ENCODE assay signal across 1 cellular context in genomic region chr14:75150150-75150549, GRCh38.
TF ChIP-seq lines count a peak whose summit lies in the region.

No MANE protein-coding gene starts in this region.

TF ChIP-seq in GM23338, 12 proteins besides CTCF, POLR2A, EP300 and RAD21:
- no peak for TF ChIP-seq NANOG (IDR thresholded peaks at IDR 0.05; ENCODE audit: borderline replicate concordance)
- no peak for TF ChIP-seq STAT1 (IDR thresholded peaks at IDR 0.05; ENCODE audit: unreplicated experiment)
- TF ChIP-seq POLR2AphosphoS5 (IDR thresholded peaks at IDR 0.05; ENCODE audit: low read depth), result no peak
- TF ChIP-seq ETS1 (IDR thresholded peaks at IDR 0.05), result no peak
- no peak for TF ChIP-seq ZNF114 (CRISPR knock-in tag; IDR thresholded peaks at IDR 0.05)
- no peak for TF ChIP-seq ZNF331 (CRISPR knock-in tag; IDR thresholded peaks at IDR 0.05; ENCODE audit: low read depth)
- TF ChIP-seq EZH2 (IDR thresholded peaks at IDR 0.05; ENCODE audit: low read depth, unreplicated experiment), result no peak
- no peak for TF ChIP-seq EZH2phosphoT487 (IDR thresholded peaks at IDR 0.05; ENCODE audit: unreplicated experiment)
- no peak for TF ChIP-seq CREB1 (CRISPR knock-in tag; IDR thresholded peaks at IDR 0.05; ENCODE audit: low read depth)
- TF ChIP-seq JUNB (IDR thresholded peaks at IDR 0.05; ENCODE audit: unreplicated experiment), result no peak
- TF ChIP-seq ZNF462 (CRISPR knock-in tag; IDR thresholded peaks at IDR 0.05), result no peak
- TF ChIP-seq, protein P1, sequence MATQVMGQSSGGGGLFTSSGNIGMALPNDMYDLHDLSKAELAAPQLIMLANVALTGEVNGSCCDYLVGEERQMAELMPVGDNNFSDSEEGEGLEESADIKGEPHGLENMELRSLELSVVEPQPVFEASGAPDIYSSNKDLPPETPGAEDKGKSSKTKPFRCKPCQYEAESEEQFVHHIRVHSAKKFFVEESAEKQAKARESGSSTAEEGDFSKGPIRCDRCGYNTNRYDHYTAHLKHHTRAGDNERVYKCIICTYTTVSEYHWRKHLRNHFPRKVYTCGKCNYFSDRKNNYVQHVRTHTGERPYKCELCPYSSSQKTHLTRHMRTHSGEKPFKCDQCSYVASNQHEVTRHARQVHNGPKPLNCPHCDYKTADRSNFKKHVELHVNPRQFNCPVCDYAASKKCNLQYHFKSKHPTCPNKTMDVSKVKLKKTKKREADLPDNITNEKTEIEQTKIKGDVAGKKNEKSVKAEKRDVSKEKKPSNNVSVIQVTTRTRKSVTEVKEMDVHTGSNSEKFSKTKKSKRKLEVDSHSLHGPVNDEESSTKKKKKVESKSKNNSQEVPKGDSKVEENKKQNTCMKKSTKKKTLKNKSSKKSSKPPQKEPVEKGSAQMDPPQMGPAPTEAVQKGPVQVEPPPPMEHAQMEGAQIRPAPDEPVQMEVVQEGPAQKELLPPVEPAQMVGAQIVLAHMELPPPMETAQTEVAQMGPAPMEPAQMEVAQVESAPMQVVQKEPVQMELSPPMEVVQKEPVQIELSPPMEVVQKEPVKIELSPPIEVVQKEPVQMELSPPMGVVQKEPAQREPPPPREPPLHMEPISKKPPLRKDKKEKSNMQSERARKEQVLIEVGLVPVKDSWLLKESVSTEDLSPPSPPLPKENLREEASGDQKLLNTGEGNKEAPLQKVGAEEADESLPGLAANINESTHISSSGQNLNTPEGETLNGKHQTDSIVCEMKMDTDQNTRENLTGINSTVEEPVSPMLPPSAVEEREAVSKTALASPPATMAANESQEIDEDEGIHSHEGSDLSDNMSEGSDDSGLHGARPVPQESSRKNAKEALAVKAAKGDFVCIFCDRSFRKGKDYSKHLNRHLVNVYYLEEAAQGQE (IDR thresholded peaks at IDR 0.05; ENCODE audit: unreplicated experiment), result no peak
TF ChIP-seq in GM23338: peak in this region for 0.
